ENCODE assay signal across 23 cellular contexts in the genomic region with DNA sequence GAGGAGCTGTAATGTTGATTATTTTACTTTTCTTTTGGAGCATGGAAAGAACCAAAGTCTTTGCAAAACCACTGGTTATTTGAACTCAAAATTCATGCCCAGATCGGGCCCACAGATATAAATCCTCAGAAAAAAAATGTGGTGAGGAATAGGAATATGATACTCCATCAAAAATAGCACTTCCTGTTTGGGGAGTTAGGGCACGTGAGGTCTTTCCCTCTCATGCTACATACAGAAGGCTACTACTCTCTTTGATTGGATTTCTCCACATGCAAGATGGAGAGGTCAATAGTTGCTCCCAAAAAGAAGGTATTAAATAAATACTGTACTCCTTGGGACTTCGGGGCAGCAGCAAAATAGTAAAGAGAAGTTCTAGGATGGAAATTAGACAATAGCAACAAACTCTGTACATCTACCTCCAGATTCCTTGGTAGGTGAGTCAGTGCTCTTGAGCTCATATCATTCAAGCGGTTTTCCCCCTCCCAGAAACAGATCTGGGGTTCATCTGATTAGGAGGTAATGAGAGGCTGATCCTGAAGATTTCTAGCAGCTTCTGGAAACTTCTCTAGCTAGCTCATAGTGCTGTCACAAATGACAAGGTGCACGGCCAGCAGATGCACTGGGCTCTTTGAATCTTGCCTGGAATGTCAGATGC. TPM values are rescaled to one million over a fixed set of nuclear protein-coding genes. Genes with fewer than 3 reads are reported as not detected.
DNase-seq lines count a peak whose midpoint lies in the region; ATAC-seq, FAIRE-seq and TF ChIP-seq lines count a peak whose summit lies in the region.
"Had no signal": no experiment of that assay in that cellular context is flagged by ENCODE, and none has a peak within 500 bp of the region (broad histone marks: within the 10 kb centered on the region; RNA-seq: fewer than 3 reads in every experiment).

No MANE protein-coding gene starts in this region.

- H3K4me3 ChIP-seq in RWPE2 (ENCODE audit: severe bottlenecking) (no peak overlapping the region), kidney (ENCODE audit: low read length in 2 of 2) (no peak overlapping the region), BE2C (ENCODE audit: low read depth, low read length) (no peak overlapping the region)
- H3K4me3 ChIP-seq: Peyer's patch, SK-N-MC had no signal

- no peak for FAIRE-seq in kidney (lab: Jason Lieb, UNC)
- FAIRE-seq: A204.1 had no signal

- intact Hi-C loops in Calu3 (cut with micrococcal nuclease; ENCODE audit: unreplicated experiment), result loop anchor here (2.0 kb wide), 2 partner anchors 49 to 125 kb away; no protein-coding TSS in a partner anchor
- intact Hi-C loops in kidney (cut with DNase I), result no loop called here
- intact Hi-C loops in posterior vena cava (cut with DNase I), result no loop called here

- peak overlapping the region; percentile 94 for H3K27ac Mint-ChIP-seq in Calu3 (ENCODE audit: unreplicated experiment)
- H3K27ac Mint-ChIP-seq: T-cell had no signal

- peaks cover 20% of the 10 kb centered on the region for H3K4me1 ChIP-seq in RWPE2 (ENCODE audit: insufficient read depth, poor library complexity, severe bottlenecking)
- H3K4me1 ChIP-seq in foreskin keratinocyte, result peaks cover 17% of the 10 kb centered on the region
- H3K4me1 ChIP-seq in kidney (ENCODE audit: control insufficient read depth in 1 of 2, insufficient read depth in 1 of 2, low read depth in 1 of 2, low read length in 2 of 2), result no peaks in the 10 kb centered on the region
- H3K4me1 ChIP-seq in BE2C, result no peaks in the 10 kb centered on the region
- H3K4me1 ChIP-seq: Peyer's patch had no signal

- H3K36me3 ChIP-seq in RWPE2 (ENCODE audit: low read depth) (no peaks in the 10 kb centered on the region), kidney (ENCODE audit: control insufficient read depth in 1 of 2, insufficient read depth in 2 of 2, low read length in 2 of 2) (no peaks in the 10 kb centered on the region), BE2C (no peaks in the 10 kb centered on the region)
- H3K36me3 ChIP-seq: Peyer's patch had no signal

- H3K9ac ChIP-seq in kidney (ENCODE audit: low read length in 2 of 2), result no peak overlapping the region

- TF ChIP-seq CTCF in Calu3 (IDR thresholded peaks at IDR 0.05; ENCODE audit: unreplicated experiment) (no peak), RWPE2 (IDR thresholded peaks at IDR 0.05; ENCODE audit: poor library complexity, severe bottlenecking) (no peak), foreskin keratinocyte (conservative IDR thresholded peaks at IDR 0.05) (no peak), kidney (IDR thresholded peaks at IDR 0.05; ENCODE audit: borderline replicate concordance, extremely low read depth, insufficient read depth) (no peak), BE2C (IDR thresholded peaks at IDR 0.05; ENCODE audit: low read depth, low read length) (no peak)

- ATAC-seq in RWPE2 (ENCODE audit: low read depth) (0 out of 3 replicates have a peak, but pooled peaks have one; percentile 11), foreskin keratinocyte (peak; percentile 38)
- ATAC-seq: Right ventricle myocardium inferior, T-cell had no signal

- H3K36me3 Mint-ChIP-seq in Calu3 (ENCODE audit: insufficient read depth, unreplicated experiment), result peaks cover 7% of the 10 kb centered on the region
- H3K36me3 Mint-ChIP-seq: CD4-positive, alpha-beta memory T cell; T-cell had no signal

- H3K4me3 Mint-ChIP-seq in Calu3 (ENCODE audit: low read depth, unreplicated experiment), result no peak overlapping the region
- H3K4me3 Mint-ChIP-seq: CD4-positive, alpha-beta memory T cell; T-cell had no signal

- no peaks in the 10 kb centered on the region for H3K9me3 ChIP-seq in RWPE2 (ENCODE audit: severe bottlenecking)
- H3K9me3 ChIP-seq in kidney (ENCODE audit: control insufficient read depth in 1 of 2, low read length in 2 of 2), result no peaks in the 10 kb centered on the region
- no peaks in the 10 kb centered on the region for H3K9me3 ChIP-seq in BE2C
- H3K9me3 ChIP-seq: Peyer's patch had no signal

- H3K4me1 Mint-ChIP-seq in Calu3 (ENCODE audit: low read depth, unreplicated experiment), result peaks cover 22% of the 10 kb centered on the region

- H3K27me3 ChIP-seq in RWPE2 (ENCODE audit: insufficient read depth, poor library complexity, severe bottlenecking), result no peaks in the 10 kb centered on the region
- no peaks in the 10 kb centered on the region for H3K27me3 ChIP-seq in foreskin keratinocyte
- no peaks in the 10 kb centered on the region for H3K27me3 ChIP-seq in BE2C
- H3K27me3 ChIP-seq: Peyer's patch had no signal

- no TSS peak for BruUV-seq in Calu3 (replicated peaks; lab: Mats Ljungman, UMichigan)

- no peaks in the 10 kb centered on the region for H3K9me3 Mint-ChIP-seq in Calu3 (ENCODE audit: low read depth, unreplicated experiment)
- H3K9me3 Mint-ChIP-seq: CD4-positive, alpha-beta memory T cell had no signal

- no peaks in the 10 kb centered on the region for H3K27me3 Mint-ChIP-seq in Calu3 (ENCODE audit: unreplicated experiment)
- H3K27me3 Mint-ChIP-seq: CD4-positive, alpha-beta memory T cell; T-cell had no signal

- H3K27ac ChIP-seq in RWPE2 (ENCODE audit: poor library complexity, severe bottlenecking) (peak overlapping the region; percentile 61), foreskin keratinocyte (no peak overlapping the region), kidney (ENCODE audit: low read depth in 2 of 2, low read length in 2 of 2) (no peak overlapping the region)
- H3K27ac ChIP-seq: Peyer's patch, SK-N-MC had no signal

- CTCF ChIA-PET in Calu3 (lab: Charles Lee), result no interaction called here

- in situ Hi-C loops in KBM-7 (cut with MboI; ENCODE audit: low pct_unique_long_range_greater_than_20kb, low sequenced_read_pairs), result no loop called here

- no peak for DNase-seq in Calu3
- peak; percentile 28 for DNase-seq in KBM-7
- DNase-seq in RWPE2 (ENCODE audit: low spot score), result no peak
- no peak for DNase-seq in foreskin keratinocyte
- DNase-seq in kidney, result no peak
- no peak for DNase-seq in BE2C
- DNase-seq in activated CD4-positive, CD25-positive, alpha-beta regulatory T cell treated with anti-CD3 and anti-CD28 coated beads, Interleukin-2, amount 50 U/mL, for 72 hours, result no peak
- no peak for DNase-seq in posterior vena cava (ENCODE audit: low spot score)
- DNase-seq: CD4-positive, alpha-beta memory T cell; GDM1; H7; Karpas-422; NCI-H1105 treated with DMSO at 0.1 percent for 48 hours; NCI-H1694; NCI-H510A treated with DMSO at 0.1 percent for 48 hours; NCI-H82; Peyer's patch; T-cell had no signal

RNA-seq across cellular contexts. Expression of a gene that starts 47.1 kb away (rescaled TPM):
- not detected in 2 replicates for total RNA-seq in Calu3 (2022)
- total RNA-seq in foreskin keratinocyte, result not detected in 2 replicates
- polyA plus RNA-seq in foreskin keratinocyte, result not detected in 2 replicates
- total RNA-seq in kidney, result 0.72 TPM
- polyA plus RNA-seq in kidney (ENCODE audit: insufficient read depth, low read depth, low replicate concordance), result 0.52 TPM
- polyA plus RNA-seq in BE2C (2012; ENCODE audit: insufficient read depth, insufficient read length, low read depth), result not detected
- not detected for total RNA-seq in posterior vena cava
- total RNA-seq: CD4-positive, alpha-beta memory T cell; H7; HT-29; Peyer's patch; T-cell had no signal
- polyA plus RNA-seq: BJ; CD4-positive, alpha-beta memory T cell had no signal
